8 cellular contexts compared by ENCODE assay signal in genomic region chr11:66727883-66728759, GRCh38. TPM values are rescaled to one million over a fixed set of nuclear protein-coding genes. Genes with fewer than 3 reads are reported as not detected.
DNase-seq lines count a peak whose midpoint lies in the region; TF ChIP-seq lines count a peak whose summit lies in the region.

No MANE protein-coding gene starts in this region.

- H3K4me1 ChIP-seq in ectodermal cell (ENCODE audit: control insufficient read depth, insufficient read depth, low read length): peaks cover 15% of the 10 kb centered on the region

- H3K27ac ChIP-seq in ectodermal cell (ENCODE audit: insufficient read depth, low read depth, low read length, poor library complexity, severe bottlenecking): no peak overlapping the region

- H3K27ac Mint-ChIP-seq in nephron: peak overlapping the region; percentile 16 to 73 (median 72)

- H3K9me3 ChIP-seq in ectodermal cell (ENCODE audit: control insufficient read depth, low read length): no peaks in the 10 kb centered on the region

- peak overlapping the region; percentile 57 for H3K4me3 ChIP-seq in ectodermal cell (ENCODE audit: insufficient read depth, low read depth, low read length)

- 0% methylated on average over 128 of the region's 128 CpGs for WGBS in ectodermal cell, 2 experiments

- peaks cover 24% of the 10 kb centered on the region for H3K4me1 Mint-ChIP-seq in nephron

- H3K9me3 Mint-ChIP-seq in nephron: no peaks in the 10 kb centered on the region

- TF ChIP-seq CTCF in nephron (IDR thresholded peaks at IDR 0.05; ENCODE audit: unreplicated experiment in 3 of 3): no peak

- H3K36me3 Mint-ChIP-seq in nephron (ENCODE audit: low read depth): no peaks in the 10 kb centered on the region

- DNase-seq in NCI-H1417 (lab: John Stamatoyannopoulos, UW) (peak; percentile 64 to 81 (median 78)), NCI-H1417 treated with DMSO at 0.1 percent for 48 hours (lab: John Stamatoyannopoulos, UW) (no peak), NCI-H69 (lab: John Stamatoyannopoulos, UW) (peak; percentile 96), SIG-M5 (lab: John Stamatoyannopoulos, UW) (no peak), NOMO-1 treated with DMSO at 0.1 percent for 48 hours (lab: John Stamatoyannopoulos, UW; ENCODE audit: unreplicated experiment) (no peak), NOMO-1 treated with dmso at 0.1 percent for 144 hours (lab: John Stamatoyannopoulos, UW; ENCODE audit: unreplicated experiment) (no peak)

- peaks cover 56% of the 10 kb centered on the region for H3K27me3 ChIP-seq in ectodermal cell (ENCODE audit: control insufficient read depth, insufficient read depth, low read length, poor library complexity, severe bottlenecking)

- H3K36me3 ChIP-seq in ectodermal cell (ENCODE audit: control insufficient read depth, insufficient read depth, low read length): no peaks in the 10 kb centered on the region

- peaks cover 60% of the 10 kb centered on the region for H3K27me3 Mint-ChIP-seq in nephron (ENCODE audit: low read depth)

- H3K4me3 Mint-ChIP-seq in nephron: peak overlapping the region; percentile 90 to 93 (median 91)

RNA-seq across cellular contexts. Expression of gene SPTBN2, which starts 0.9 kb away (rescaled TPM):
- 36.8 TPM for polyA plus RNA-seq in ectodermal cell (2013, experiment 1 of 4)
- polyA plus RNA-seq in ectodermal cell (2013, experiment 2 of 4): 48.4 TPM
- 32.4 TPM for polyA plus RNA-seq in ectodermal cell (2013, experiment 3 of 4)
- polyA plus RNA-seq in ectodermal cell (2013, experiment 4 of 4): 41.4 TPM

RNA-seq across cellular contexts. Expression of gene RBM4B, which starts 50.4 kb away (rescaled TPM):
- polyA plus RNA-seq in ectodermal cell (2013, experiment 1 of 4): 48.5 TPM
- polyA plus RNA-seq in ectodermal cell (2013, experiment 2 of 4): 46.7 TPM
- 41.7 TPM for polyA plus RNA-seq in ectodermal cell (2013, experiment 3 of 4)
- polyA plus RNA-seq in ectodermal cell (2013, experiment 4 of 4): 48.1 TPM

Comparison
In these comparisons a context has a peak if more than half of its experiments do, and no peak if none do; other contexts are left out.
1. DNase-seq: peak in NCI-H1417 (3 of 3) and NCI-H69 (single experiment); none in NCI-H1417 treated with DMSO at 0.1 percent for 48 hours (single experiment), SIG-M5 (single experiment), NOMO-1 treated with DMSO at 0.1 percent for 48 hours (single experiment) and NOMO-1 treated with dmso at 0.1 percent for 144 hours (single experiment).